Comparison of ENCODE assay signal across 13 cellular contexts in genomic region chr11:106177311-106177710, GRCh38.
DNase-seq lines count a peak whose midpoint lies in the region; ATAC-seq and TF ChIP-seq lines count a peak whose summit lies in the region.
"Had no signal": no experiment of that assay in that cellular context is flagged by ENCODE, and none has a peak within 500 bp of the region (broad histone marks: within the 10 kb centered on the region; RNA-seq: fewer than 3 reads in every experiment).

No MANE protein-coding gene starts in this region.

- intact Hi-C loops in body of pancreas (cut with DNase I) (no loop called here), left cardiac atrium (cut with DNase I) (no loop called here)

- peak overlapping the region; percentile 55 to 85 (median 68) for H3K27ac ChIP-seq in body of pancreas
- H3K27ac ChIP-seq: BLaER1 treated with 17β-estradiol and CSF1 and Interleukin-3, amounts not matched to agents 10 nM and 100 nM had no signal

- H3K36me3 Mint-ChIP-seq in mesothelial cell of epicardium, result peaks cover 4% of the 10 kb centered on the region
- H3K36me3 Mint-ChIP-seq: CD4-positive, CD25-positive, alpha-beta regulatory T cell had no signal

- no peak overlapping the region for H3K27ac Mint-ChIP-seq in mesothelial cell of epicardium
- H3K27ac Mint-ChIP-seq: CD4-positive, CD25-positive, alpha-beta regulatory T cell had no signal

- H3K9me3 Mint-ChIP-seq in mesothelial cell of epicardium, result peaks cover 14% of the 10 kb centered on the region

- TF ChIP-seq CTCF in body of pancreas (IDR thresholded peaks at IDR 0.05), result no peak
- no peak for TF ChIP-seq CTCF in mesothelial cell of epicardium (IDR thresholded peaks at IDR 0.05; ENCODE audit: unreplicated experiment)

- no peaks in the 10 kb centered on the region for H3K9me3 ChIP-seq in body of pancreas

- H3K36me3 ChIP-seq in H7 (replicated peaks; ENCODE audit: control insufficient read depth, insufficient read depth, low read length), result no peaks in the 10 kb centered on the region
- no peaks in the 10 kb centered on the region for H3K36me3 ChIP-seq in body of pancreas (replicated peaks in 1 of 2; ENCODE audit: insufficient read depth in 1 of 2, low read depth in 2 of 2)
- H3K36me3 ChIP-seq: BLaER1 treated with 17β-estradiol and CSF1 and Interleukin-3, amounts not matched to agents 10 nM and 100 nM had no signal

- TF ChIP-seq POLR2A in body of pancreas (IDR thresholded peaks at IDR 0.05), result no peak

- H3K4me1 Mint-ChIP-seq in mesothelial cell of epicardium, result peaks cover 17% of the 10 kb centered on the region
- H3K4me1 Mint-ChIP-seq: CD4-positive, CD25-positive, alpha-beta regulatory T cell had no signal

- H3K27me3 ChIP-seq in H7 (ENCODE audit: control insufficient read depth, insufficient read depth, low read length), result no peaks in the 10 kb centered on the region
- no peaks in the 10 kb centered on the region for H3K27me3 ChIP-seq in body of pancreas
- H3K27me3 ChIP-seq: BLaER1 treated with 17β-estradiol and CSF1 and Interleukin-3, amounts not matched to agents 10 nM and 100 nM had no signal

- no peaks in the 10 kb centered on the region for H3K4me1 ChIP-seq in body of pancreas

- 17 to 21% methylated on average over 6 of the region's 6 CpGs for WGBS in body of pancreas, 2 donors

- DNase-seq in H7 (peak; percentile 6), body of pancreas (peak; percentile 44 to 54 (median 47)), left kidney (ENCODE audit: low read depth, low spot score) (peak; percentile 8), left cardiac atrium (no peak), mesothelial cell of epicardium (ENCODE audit: low spot score in 2 of 2, unreplicated experiment in 2 of 2) (no peak)
- DNase-seq: ACHN; CD4-positive, CD25-positive, alpha-beta regulatory T cell; IMR-90; KG1 had no signal

- no peaks in the 10 kb centered on the region for H3K27me3 Mint-ChIP-seq in mesothelial cell of epicardium (ENCODE audit: low read depth)
- H3K27me3 Mint-ChIP-seq: CD4-positive, CD25-positive, alpha-beta regulatory T cell had no signal

- H3K4me3 Mint-ChIP-seq in mesothelial cell of epicardium, result no peak overlapping the region
- H3K4me3 Mint-ChIP-seq: CD4-positive, CD25-positive, alpha-beta regulatory T cell had no signal

- H3K4me3 ChIP-seq in H7 (ENCODE audit: insufficient read depth, low read depth, low read length) (no peak overlapping the region), body of pancreas (peak overlapping the region in 1 of 2 donors; percentile 63)
- H3K4me3 ChIP-seq: BLaER1 treated with 17β-estradiol and CSF1 and Interleukin-3, amounts not matched to agents 10 nM and 100 nM; GM12878 had no signal

- ATAC-seq in body of pancreas (peak; percentile 58), left cardiac atrium (no peak), GM21381 (IDR thresholded peaks at IDR 0.05; ENCODE audit: unreplicated experiment) (no peak), HG03139 (IDR thresholded peaks at IDR 0.05; ENCODE audit: unreplicated experiment) (no peak)
- ATAC-seq: GM12878 had no signal

Comparison
In these comparisons a context has a peak if more than half of its experiments do, and no peak if none do; other contexts are left out.
1. DNase-seq: peak in H7 (single experiment), body of pancreas (4 of 4) and left kidney (single experiment); none in left cardiac atrium (single experiment) and mesothelial cell of epicardium (0 of 2).